ENCODE assay signal across 8 cellular contexts in the genomic region with DNA sequence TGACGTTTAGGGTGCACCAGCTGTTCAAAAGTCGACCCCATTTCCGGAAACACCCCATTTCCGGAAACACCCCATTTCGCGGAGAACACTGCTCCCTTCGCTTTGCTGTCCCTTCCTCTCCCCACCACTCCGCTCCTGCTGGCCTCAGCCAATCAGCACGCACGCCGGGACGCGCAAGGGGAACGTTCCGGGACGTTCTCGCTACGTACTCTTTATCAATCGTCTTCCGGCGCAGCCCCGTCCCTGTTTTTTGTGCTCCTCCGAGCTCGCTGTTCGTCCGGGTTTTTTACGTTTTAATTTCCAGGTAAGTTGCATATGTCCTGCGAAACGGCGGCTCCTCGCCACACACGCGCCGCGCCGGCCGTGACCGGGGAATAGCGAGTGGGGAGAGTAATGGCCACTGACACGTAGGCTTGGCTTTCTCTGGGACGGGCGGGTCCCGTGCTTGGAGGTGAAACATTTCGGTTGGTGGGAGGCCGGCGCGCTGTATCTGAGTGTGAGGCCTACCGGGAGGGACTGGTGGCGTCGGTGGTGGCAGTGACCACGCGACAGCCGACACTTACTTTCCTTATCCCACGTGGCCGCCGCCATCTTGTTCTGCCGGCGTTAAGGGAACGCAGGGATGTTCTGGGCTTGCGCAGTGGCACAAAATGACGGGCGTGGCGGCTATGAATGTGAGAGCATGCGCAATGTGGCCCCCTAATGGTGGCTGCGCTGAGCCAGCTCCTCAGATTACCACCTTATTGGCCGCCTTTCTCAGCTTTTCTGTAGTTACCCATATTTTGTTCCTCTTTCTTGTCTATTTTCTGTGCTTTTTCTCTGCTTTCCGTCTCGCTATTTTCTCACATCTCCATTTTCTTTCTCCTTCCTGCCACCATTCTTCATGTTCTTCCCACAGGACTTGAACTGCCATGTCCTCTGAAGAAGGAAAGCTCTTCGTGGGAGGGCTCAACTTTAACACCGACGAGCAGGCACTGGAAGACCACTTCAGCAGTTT. TPM values are rescaled to one million over a fixed set of nuclear protein-coding genes. Genes with fewer than 3 reads are reported as not detected.
DNase-seq lines count a peak whose midpoint lies in the region; ATAC-seq and TF ChIP-seq lines count a peak whose summit lies in the region.

A gene (plus strand): TSS at position 215 of the 997 bp plus-strand sequence. CDS start 697 bp downstream, at position 912.

- intact Hi-C loops in left ventricle myocardium inferior (cut with micrococcal nuclease) (no loop called here), prostate gland (cut with DNase I) (no loop called here)

- peaks cover 4% of the 10 kb centered on the region for H3K36me3 Mint-ChIP-seq in T-helper 17 cell (ENCODE audit: low read depth)

- H3K4me3 ChIP-seq in left ventricle myocardium inferior (peak within 1 kb of the TSS; percentile 83), prostate gland (peak within 1 kb of the TSS; percentile 55 to 62)

- H3K27me3 Mint-ChIP-seq in T-helper 17 cell = no peaks in the 10 kb centered on the region

- H3K9me3 ChIP-seq in T-helper 17 cell (ENCODE audit: control insufficient read depth, low read length, poor library complexity, severe bottlenecking) (no peaks in the 10 kb centered on the region), left ventricle myocardium inferior (replicated peaks) (no peaks in the 10 kb centered on the region), prostate gland (no peaks in the 10 kb centered on the region)

- peak; percentile 56 for TF ChIP-seq CTCF in left ventricle myocardium inferior (IDR thresholded peaks at IDR 0.05; ENCODE audit: borderline replicate concordance)
- TF ChIP-seq CTCF in prostate gland (IDR thresholded peaks at IDR 0.05) = peak in 3 of 4 experiments; percentile 34 to 49 (median 37)

- H3K4me1 ChIP-seq in left ventricle myocardium inferior (peaks cover 26% of the 10 kb centered on the region), prostate gland (replicated peaks) (no peaks in the 10 kb centered on the region)

- H3K27ac Mint-ChIP-seq in T-helper 17 cell = peak within 1 kb of the TSS; percentile 98

- peak; percentile 61 for TF ChIP-seq POLR2A in prostate gland (IDR thresholded peaks at IDR 0.05)

- H3K36me3 ChIP-seq in left ventricle myocardium inferior (peaks cover 42% of the 10 kb centered on the region), prostate gland (no peaks in the 10 kb centered on the region)

- H3K27me3 ChIP-seq in left ventricle myocardium inferior (ENCODE audit: low read depth) = no peaks in the 10 kb centered on the region
- no peaks in the 10 kb centered on the region for H3K27me3 ChIP-seq in prostate gland (replicated peaks; ENCODE audit: insufficient read depth)

- peak within 1 kb of the TSS; percentile 96 for H3K4me3 Mint-ChIP-seq in T-helper 17 cell

- ATAC-seq in GM18498 (IDR thresholded peaks at IDR 0.05; ENCODE audit: unreplicated experiment) = peak; percentile 95
- ATAC-seq in HG02885 (IDR thresholded peaks at IDR 0.05; ENCODE audit: poor library complexity, unreplicated experiment) = peak; percentile 87
- peak; percentile 95 for ATAC-seq in T-helper 17 cell

- H3K4me1 Mint-ChIP-seq in T-helper 17 cell = peaks cover 22% of the 10 kb centered on the region

- WGBS in prostate gland = under 1% methylated on average over 18 of the region's 71 CpGs

- DNase-seq in NCI-H187 (lab: John Stamatoyannopoulos, UW) (peak; percentile 64 to 79), T-helper 17 cell (peak; percentile 75 to 84 (median 76)), amygdala (lab: John Stamatoyannopoulos, UW) (peak; percentile 13 to 93 (median 82)), left ventricle myocardium inferior (peak; percentile 93), prostate gland (ENCODE audit: low spot score) (peak; percentile 89), ureter (ENCODE audit: low spot score) (peak; percentile 95)

- H3K27ac ChIP-seq in left ventricle myocardium inferior (replicated peaks) (peak within 1 kb of the TSS; percentile 99), prostate gland (peak within 1 kb of the TSS; percentile 97)

RNA-seq across cellular contexts. Expression of the gene that starts here (rescaled TPM):
- 100 to 1,000 TPM; 319 to 380 TPM for total RNA-seq in T-helper 17 cell
- 121 TPM for total RNA-seq in left ventricle myocardium inferior
- 100 to 1,000 TPM; 155 to 169 TPM for total RNA-seq in prostate gland
- 364 TPM for total RNA-seq in ureter

Comparison
In these comparisons a context has a peak if more than half of its experiments do, and no peak if none do; other contexts are left out.
1. Peak in every context shown above with its lines: DNase-seq, ATAC-seq, H3K4me3 ChIP-seq and H3K27ac ChIP-seq.